9 cellular contexts compared by ENCODE assay signal in the genomic region with DNA sequence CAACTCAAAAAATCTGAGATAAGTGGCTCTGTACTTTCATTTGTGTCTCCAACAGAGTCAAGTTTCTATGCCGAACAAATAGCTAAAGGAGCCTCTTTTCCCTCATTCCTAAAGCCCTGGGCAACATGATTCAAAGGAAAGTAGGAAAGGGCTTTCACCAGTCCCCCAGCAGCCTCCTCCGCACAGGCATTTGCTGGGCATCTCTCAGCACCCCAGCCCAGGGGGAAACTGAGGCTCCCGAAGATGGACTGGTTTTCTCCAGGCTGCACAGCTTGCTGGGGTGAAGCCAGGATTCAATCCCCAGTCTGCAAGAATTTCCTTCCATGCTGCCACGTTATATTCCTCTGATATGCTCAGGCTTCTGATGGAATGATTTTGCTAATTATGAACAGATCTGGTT.
"Had no signal": no experiment of that assay in that cellular context is flagged by ENCODE, and none has a peak within 500 bp of the region (broad histone marks: within the 10 kb centered on the region; RNA-seq: fewer than 3 reads in every experiment).

No MANE protein-coding gene starts in this region.

- ATAC-seq: HCT116 had no signal

- H3K27ac Mint-ChIP-seq: GM23338, H9, HFFc6 had no signal

- H2AFZ ChIP-seq: GM23248 had no signal

- H3K4me3 ChIP-seq: GM23248, GM23338, HAP-1 had no signal

- H3K36me3 ChIP-seq: HAP-1 had no signal

- H3K9ac ChIP-seq: GM23248 had no signal

- DNase-seq: GM23248, GOT3, H7, H9, HCEC 1CT, HFFc6 had no signal

- H3K9me3 ChIP-seq: HAP-1 had no signal

- H3K4me2 ChIP-seq: GM23338 had no signal

- H3K4me3 Mint-ChIP-seq: GM23338, H9, HFFc6 had no signal

- H3K27ac ChIP-seq: GM23248 had no signal
